Comparison of ENCODE assay signal across 16 cellular contexts in the genomic region with DNA sequence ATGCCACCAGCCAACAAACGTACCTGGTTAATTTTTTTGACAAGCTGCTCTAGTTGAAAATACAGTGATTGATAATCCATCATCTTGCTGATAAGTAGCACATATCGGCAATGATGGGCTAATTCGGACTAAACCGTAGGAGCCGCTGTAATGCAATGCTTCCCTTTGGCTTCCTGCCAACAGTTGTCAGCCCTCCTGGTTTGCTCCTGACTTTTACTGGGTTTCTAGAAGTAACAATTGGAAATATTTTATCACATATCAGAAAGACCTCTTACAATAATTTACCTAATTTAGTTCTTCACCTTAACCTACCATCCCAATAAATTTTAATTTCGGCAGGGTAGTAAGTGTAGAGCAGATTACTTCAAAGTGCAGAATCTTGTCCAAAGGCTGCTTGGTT.
A peak's percentile ranks its signal among the peaks of the same experiment; 100 is the strongest.
DNase-seq lines count a peak whose midpoint lies in the region; ATAC-seq and TF ChIP-seq lines count a peak whose summit lies in the region.
"Had no signal": no experiment of that assay in that cellular context is flagged by ENCODE, and none has a peak within 500 bp of the region (broad histone marks: within the 10 kb centered on the region; RNA-seq: fewer than 3 reads in every experiment).

No MANE protein-coding gene starts in this region.

- no TSS peak for BruUV-seq in PC-9 (replicated peaks; lab: Mats Ljungman, UMichigan)

- H3K4me1 ChIP-seq in SK-N-SH (ENCODE audit: control insufficient read depth in 1 of 2, insufficient read depth in 2 of 2, low read depth in 1 of 2, low read length in 1 of 2) (peaks cover under 1 to 33% of the 10 kb centered on the region in 2 experiments; a peak in 3 of 4 replicates), sigmoid colon (peaks cover 0 to 57% (median 50%) of the 10 kb centered on the region in 4 donors), PC-9 (replicated peaks; ENCODE audit: insufficient read depth) (peaks cover 3% of the 10 kb centered on the region; the same call in 1 of the 2 replicates)

- DNase-seq in SK-N-SH (no peak), NCI-H1105 treated with DMSO at 0.1 percent for 48 hours (lab: John Stamatoyannopoulos, UW) (peak; percentile 49), cerebellar cortex (ENCODE audit: low spot score) (peak; percentile 15), sigmoid colon (no peak), PC-9 (no peak)
- DNase-seq: activated gamma-delta T cell; Calu3; hypothalamus; left cardiac atrium; NCI-H524 treated with DMSO at 0.1 percent for 48 hours; right cardiac atrium; stimulated activated CD4-positive, alpha-beta T cell treated with anti-CD3 and anti-CD28 coated beads, Interleukin-2, amount 100 ng/mL, for 24 hours; WERI-Rb-1 had no signal

- H3K4me3 ChIP-seq in SK-N-SH (ENCODE audit: low read depth in 2 of 2, low read length in 1 of 2) (no peak overlapping the region), sigmoid colon (no peak overlapping the region), PC-9 (no peak overlapping the region)

- ATAC-seq in SK-N-SH treated with all-trans-retinoic acid at 6 μM for 48 hours (no peak), GM21526 (IDR thresholded peaks at IDR 0.05; ENCODE audit: low FRiP score, unreplicated experiment) (no peak), HG03175 (IDR thresholded peaks at IDR 0.05; ENCODE audit: unreplicated experiment) (no peak)
- ATAC-seq: left cardiac atrium, right cardiac atrium had no signal

- H3K9me3 ChIP-seq in SK-N-SH (no peaks in the 10 kb centered on the region), sigmoid colon (no peaks in the 10 kb centered on the region), PC-9 (ENCODE audit: insufficient read depth, low read depth) (peaks cover 12% of the 10 kb centered on the region; the same call in 1 of the 2 replicates)

- WGBS in SK-N-SH (ENCODE audit: low lambda C conversion rate), result 79% methylated on average over 6 of the region's 6 CpGs
- WGBS in sigmoid colon, 2 donors, result 25 to 64% methylated on average over 6 of the region's 6 CpGs

- H3K27me3 ChIP-seq in SK-N-SH (ENCODE audit: insufficient read depth), result no peaks in the 10 kb centered on the region
- H3K27me3 ChIP-seq in sigmoid colon, result no peaks in the 10 kb centered on the region
- H3K27me3 ChIP-seq in PC-9 (ENCODE audit: insufficient read depth, low read depth), result no peaks in the 10 kb centered on the region

- H3K9ac ChIP-seq in SK-N-SH, result no peak overlapping the region

- no peak for TF ChIP-seq POLR2A in sigmoid colon (IDR thresholded peaks at IDR 0.05)

- POLR2A ChIA-PET in SK-N-SH (lab: Yijun Ruan, JAX), result no interaction called here
- POLR2A ChIA-PET in PC-9 (lab: Charles Lee; ENCODE audit: unreplicated experiment), result no interaction called here

- H3K4me2 ChIP-seq in SK-N-SH (no peak overlapping the region), PC-9 (no peak overlapping the region)

- H2AFZ ChIP-seq in SK-N-SH (ENCODE audit: low read depth) (no peak overlapping the region), PC-9 (no peak overlapping the region)

- peak overlapping the region in 1 of 2 experiments; percentile 43; a peak in 1 of 4 replicates for H3K27ac ChIP-seq in SK-N-SH (ENCODE audit: low read depth in 2 of 2, low read length in 1 of 2)
- peak overlapping the region; percentile 10 to 64 (median 44) for H3K27ac ChIP-seq in sigmoid colon
- no peak overlapping the region for H3K27ac ChIP-seq in PC-9
- H3K27ac ChIP-seq: WERI-Rb-1 had no signal

- TF ChIP-seq EP300 in SK-N-SH (IDR thresholded peaks at IDR 0.05; ENCODE audit: borderline replicate concordance in 1 of 2, low read depth in 1 of 2, low read length in 1 of 2) (no peak), sigmoid colon (IDR thresholded peaks at IDR 0.05) (no peak)

- TF ChIP-seq CTCF in SK-N-SH (IDR thresholded peaks at IDR 0.05) (no peak), sigmoid colon (IDR thresholded peaks at IDR 0.05) (no peak), PC-9 (conservative IDR thresholded peaks at IDR 0.05) (no peak)

- no peak for TF ChIP-seq RAD21 in SK-N-SH (IDR thresholded peaks at IDR 0.05; ENCODE audit: low read length)

- CTCF ChIA-PET in SK-N-SH (lab: Yijun Ruan, JAX), result no interaction called here
- CTCF ChIA-PET in PC-9 (lab: Charles Lee), result interaction anchor here (0.7 kb wide), 1 partner anchor 27 kb away, joined by 3 read pairs; no protein-coding TSS in a partner anchor

- H3K79me2 ChIP-seq in SK-N-SH (ENCODE audit: insufficient read depth) (no peaks in the 10 kb centered on the region), PC-9 (ENCODE audit: low read depth) (no peaks in the 10 kb centered on the region)

- H3K9me2 ChIP-seq in SK-N-SH (no peaks in the 10 kb centered on the region), PC-9 (ENCODE audit: insufficient read depth) (no peaks in the 10 kb centered on the region)

- H3F3A ChIP-seq in SK-N-SH (replicated peaks; ENCODE audit: insufficient read depth) (no peaks in the 10 kb centered on the region), PC-9 (ENCODE audit: insufficient read depth, low read depth) (no peaks in the 10 kb centered on the region)

- H4K20me1 ChIP-seq in SK-N-SH (ENCODE audit: insufficient read depth) (no peaks in the 10 kb centered on the region), PC-9 (ENCODE audit: insufficient read depth) (no peaks in the 10 kb centered on the region)

- H3K36me3 ChIP-seq in SK-N-SH (replicated peaks in 1 of 2; ENCODE audit: control insufficient read depth in 1 of 2, insufficient read depth in 2 of 2, low read length in 1 of 2) (no peaks in the 10 kb centered on the region), sigmoid colon (no peaks in the 10 kb centered on the region), PC-9 (ENCODE audit: low read depth) (no peaks in the 10 kb centered on the region)
- H3K36me3 ChIP-seq: WERI-Rb-1 had no signal

- intact Hi-C loops in sigmoid colon (cut with DNase I) (no loop called here), PC-9 (cut with micrococcal nuclease; ENCODE audit: unreplicated experiment) (no loop called here)

TF ChIP-seq in SK-N-SH, 30 proteins besides CTCF, POLR2A, EP300 and RAD21:
- TF ChIP-seq JUND (IDR thresholded peaks at IDR 0.05) (no peak), NFIC (IDR thresholded peaks at IDR 0.05; ENCODE audit: borderline replicate concordance) (peak; percentile 28; the same call in 1 of the 2 replicates)

TF ChIP-seq in SK-N-SH treated with all-trans-retinoic acid at 6 μM for 48 hours, 23 proteins besides CTCF, POLR2A, EP300 and RAD21 (continues in another document):
- no peak for TF ChIP-seq TCF4 (CRISPR knock-in tag; IDR thresholded peaks at IDR 0.05; ENCODE audit: borderline replicate concordance)
- no peak for TF ChIP-seq RARB (CRISPR knock-in tag; IDR thresholded peaks at IDR 0.05)
- TF ChIP-seq, protein P1, sequence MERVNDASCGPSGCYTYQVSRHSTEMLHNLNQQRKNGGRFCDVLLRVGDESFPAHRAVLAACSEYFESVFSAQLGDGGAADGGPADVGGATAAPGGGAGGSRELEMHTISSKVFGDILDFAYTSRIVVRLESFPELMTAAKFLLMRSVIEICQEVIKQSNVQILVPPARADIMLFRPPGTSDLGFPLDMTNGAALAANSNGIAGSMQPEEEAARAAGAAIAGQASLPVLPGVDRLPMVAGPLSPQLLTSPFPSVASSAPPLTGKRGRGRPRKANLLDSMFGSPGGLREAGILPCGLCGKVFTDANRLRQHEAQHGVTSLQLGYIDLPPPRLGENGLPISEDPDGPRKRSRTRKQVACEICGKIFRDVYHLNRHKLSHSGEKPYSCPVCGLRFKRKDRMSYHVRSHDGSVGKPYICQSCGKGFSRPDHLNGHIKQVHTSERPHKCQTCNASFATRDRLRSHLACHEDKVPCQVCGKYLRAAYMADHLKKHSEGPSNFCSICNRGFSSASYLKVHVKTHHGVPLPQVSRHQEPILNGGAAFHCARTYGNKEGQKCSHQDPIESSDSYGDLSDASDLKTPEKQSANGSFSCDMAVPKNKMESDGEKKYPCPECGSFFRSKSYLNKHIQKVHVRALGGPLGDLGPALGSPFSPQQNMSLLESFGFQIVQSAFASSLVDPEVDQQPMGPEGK (CRISPR knock-in tag; IDR thresholded peaks at IDR 0.05; ENCODE audit: borderline replicate concordance), result no peak
- no peak for TF ChIP-seq CREB5 (CRISPR knock-in tag; IDR thresholded peaks at IDR 0.05; ENCODE audit: low read depth)
- TF ChIP-seq ZNF8 (CRISPR knock-in tag; IDR thresholded peaks at IDR 0.05), result no peak
- TF ChIP-seq TOX (CRISPR knock-in tag; IDR thresholded peaks at IDR 0.05; ENCODE audit: borderline replicate concordance), result no peak
- no peak for TF ChIP-seq OSR1 (CRISPR knock-in tag; IDR thresholded peaks at IDR 0.05)
- TF ChIP-seq ZNF565 (CRISPR knock-in tag; conservative IDR thresholded peaks at IDR 0.05; ENCODE audit: low read depth), result no peak
- TF ChIP-seq ESRRG (CRISPR knock-in tag; IDR thresholded peaks at IDR 0.05), result no peak
- no peak for TF ChIP-seq ZNF70 (CRISPR knock-in tag; IDR thresholded peaks at IDR 0.05)
- TF ChIP-seq BACH2 (CRISPR knock-in tag; IDR thresholded peaks at IDR 0.05; ENCODE audit: borderline replicate concordance), result no peak
- TF ChIP-seq CSRNP3 (CRISPR knock-in tag; IDR thresholded peaks at IDR 0.05), result no peak
- no peak for TF ChIP-seq ISL1 (CRISPR knock-in tag; IDR thresholded peaks at IDR 0.05)
- TF ChIP-seq PPARA (CRISPR knock-in tag; IDR thresholded peaks at IDR 0.05; ENCODE audit: borderline replicate concordance), result no peak
- TF ChIP-seq CSDC2 (CRISPR knock-in tag; IDR thresholded peaks at IDR 0.05), result no peak
- no peak for TF ChIP-seq ZFP3 (CRISPR knock-in tag; IDR thresholded peaks at IDR 0.05)

Comparison
In these comparisons a context has a peak if more than half of its experiments do, and no peak if none do; other contexts are left out.
1. DNase-seq: peak in NCI-H1105 treated with DMSO at 0.1 percent for 48 hours (single experiment) and cerebellar cortex (single experiment); none in SK-N-SH (single experiment), sigmoid colon (single experiment) and PC-9 (0 of 2).